Comparison of ENCODE assay signal across 10 cellular contexts in the genomic region with DNA sequence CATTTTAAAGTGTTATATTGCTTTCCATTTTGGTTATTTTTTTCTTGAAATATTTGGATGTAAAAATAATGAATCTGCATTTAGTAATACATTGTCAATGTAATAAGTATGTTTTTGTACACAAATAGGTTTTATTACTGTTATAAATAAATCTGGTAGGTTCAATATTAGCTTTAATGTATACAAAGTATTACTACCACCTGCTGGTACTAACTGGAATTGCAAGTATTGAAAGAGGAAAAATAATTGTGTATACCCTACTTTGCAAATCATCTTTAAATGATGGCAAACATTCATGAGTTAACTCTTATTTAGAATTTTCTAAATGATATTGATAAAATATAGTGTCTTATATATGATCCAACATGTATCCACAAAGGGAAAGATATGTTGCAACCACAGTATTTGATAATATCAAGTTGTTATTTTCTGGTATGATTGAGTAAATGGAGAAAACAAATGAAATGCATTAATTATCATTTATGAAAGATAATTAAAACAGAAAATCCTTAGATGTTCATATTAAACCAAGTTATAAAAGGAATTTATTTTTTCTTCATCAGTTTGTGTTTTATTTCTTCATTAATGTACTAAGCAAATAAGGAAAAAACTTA. TPM values are rescaled to one million over a fixed set of nuclear protein-coding genes. Genes with fewer than 3 reads are reported as not detected.
DNase-seq lines count a peak whose midpoint lies in the region; ATAC-seq and TF ChIP-seq lines count a peak whose summit lies in the region.
"Had no signal": no experiment of that assay in that cellular context is flagged by ENCODE, and none has a peak within 500 bp of the region (broad histone marks: within the 10 kb centered on the region; RNA-seq: fewer than 3 reads in every experiment).

No MANE protein-coding gene starts in this region.

- peak; percentile 49 for ATAC-seq in GM21529 (IDR thresholded peaks at IDR 0.05; ENCODE audit: unreplicated experiment)

- POLR2A ChIA-PET in RWPE1 (lab: Yijun Ruan, JAX; ENCODE audit: low non-redundant PET), result no interaction called here

- H3K9me2 ChIP-seq in hepatocyte (replicated peaks; ENCODE audit: insufficient read depth), result no peaks in the 10 kb centered on the region

- H3K4me2 ChIP-seq in hepatocyte, result no peak overlapping the region

- H3K27me3 ChIP-seq in hepatocyte, result no peaks in the 10 kb centered on the region

- H3K79me2 ChIP-seq in hepatocyte, result no peaks in the 10 kb centered on the region

- no peaks in the 10 kb centered on the region for H3K4me1 ChIP-seq in hepatocyte (ENCODE audit: insufficient read depth)
- H3K4me1 ChIP-seq: SJSA1 had no signal

- peaks cover 5% of the 10 kb centered on the region for H3K9me3 ChIP-seq in hepatocyte (ENCODE audit: low read depth)
- H3K9me3 ChIP-seq: SJSA1 had no signal

- no peak for DNase-seq in AG10803 (ENCODE audit: low read depth)
- no peak for DNase-seq in RWPE1 (ENCODE audit: low spot score)
- DNase-seq in hepatocyte (ENCODE audit: low spot score), result no peak
- DNase-seq in cortex of kidney (lab: John Stamatoyannopoulos, UW), result no peak
- no peak for DNase-seq in KG1 (lab: John Stamatoyannopoulos, UW)
- DNase-seq in activated CD4-positive, alpha-beta T cell treated with anti-CD3 and anti-CD28 coated beads, Interleukin-2, amount 50 U/mL, for 4 hours, result no peak
- DNase-seq in GM03348 (ENCODE audit: low spot score), result no peak
- DNase-seq: stimulated activated CD4-positive, alpha-beta T cell treated with anti-CD3 and anti-CD28 coated beads, Interleukin-2, amount 100 ng/mL, for 24 hours had no signal

- peak; percentile 44 for TF ChIP-seq CTCF in AG10803 (conservative IDR thresholded peaks at IDR 0.05; ENCODE audit: low read length)
- peak; percentile 64 for TF ChIP-seq CTCF in RWPE1 (conservative IDR thresholded peaks at IDR 0.05; ENCODE audit: low read depth)
- TF ChIP-seq CTCF in hepatocyte (IDR thresholded peaks at IDR 0.05; ENCODE audit: poor library complexity), result peak; percentile 35

- H3K27ac ChIP-seq in RWPE1 (no peak overlapping the region), hepatocyte (no peak overlapping the region)
- H3K27ac ChIP-seq: SJSA1 had no signal

- H2AFZ ChIP-seq in hepatocyte, result no peak overlapping the region

- H4K20me1 ChIP-seq in hepatocyte (ENCODE audit: insufficient read depth, poor library complexity, severe bottlenecking), result no peaks in the 10 kb centered on the region

- H3K36me3 ChIP-seq in hepatocyte (replicated peaks; ENCODE audit: insufficient read depth, low read depth), result no peaks in the 10 kb centered on the region
- H3K36me3 ChIP-seq: SJSA1 had no signal

- no peak overlapping the region for H3K4me3 ChIP-seq in AG10803 (ENCODE audit: low read length)
- H3K4me3 ChIP-seq in hepatocyte, result no peak overlapping the region
- H3K4me3 ChIP-seq: SJSA1 had no signal

- CTCF ChIA-PET in RWPE1 (lab: Yijun Ruan, JAX), result interaction anchor here (0.6 to 0.7 kb wide), 3 partner anchors 9 to 412 kb away, joined by 3 to 5 read pairs (median 3); no protein-coding TSS in a partner anchor

RNA-seq across cellular contexts. Expression of gene OR4K2, which starts 3.2 kb away (rescaled TPM):
- total RNA-seq in hepatocyte, result not detected in 2 replicates
- polyA plus RNA-seq in hepatocyte, result not detected in 2 replicates
- total RNA-seq: SJSA1 had no signal

RNA-seq across cellular contexts. Expression of gene OR4K5, which starts 42.3 kb away (rescaled TPM):
- not detected in 2 replicates for total RNA-seq in hepatocyte
- polyA plus RNA-seq in hepatocyte, result not detected in 2 replicates
- total RNA-seq: SJSA1 had no signal

RNA-seq across cellular contexts. Expression of gene OR4K1, which starts 52.6 kb away (rescaled TPM):
- total RNA-seq in hepatocyte, result not detected in 2 replicates
- polyA plus RNA-seq in hepatocyte, result not detected in 2 replicates
- total RNA-seq: SJSA1 had no signal
